21 cellular contexts compared by ENCODE assay signal in the genomic region with DNA sequence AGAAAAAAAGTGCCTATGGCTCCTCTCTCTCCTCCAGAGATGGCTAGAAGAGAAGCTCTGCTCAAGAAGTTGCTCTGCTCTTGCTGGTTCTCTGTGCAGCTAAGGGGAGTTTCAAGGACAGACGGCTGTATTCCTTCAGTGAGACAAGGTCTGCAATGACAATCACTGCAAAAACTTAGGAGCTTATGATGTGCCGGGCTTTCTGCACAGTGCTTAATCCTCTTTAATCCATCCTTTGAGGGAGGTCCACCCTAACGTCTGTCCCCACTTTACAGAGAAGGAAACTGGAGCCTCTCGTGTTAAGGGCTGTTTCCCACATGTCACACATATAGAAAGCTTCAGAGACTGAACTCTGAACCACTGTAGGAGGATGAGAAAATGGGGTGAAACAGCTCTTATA.
A peak's percentile ranks its signal among the peaks of the same experiment; 100 is the strongest.
DNase-seq lines count a peak whose midpoint lies in the region; ATAC-seq and TF ChIP-seq lines count a peak whose summit lies in the region.
"Had no signal": no experiment of that assay in that cellular context is flagged by ENCODE, and none has a peak within 500 bp of the region (broad histone marks: within the 10 kb centered on the region; RNA-seq: fewer than 3 reads in every experiment).

No MANE protein-coding gene starts in this region.

- H3K36me3 Mint-ChIP-seq in T-helper 17 cell (ENCODE audit: low read depth) = no peaks in the 10 kb centered on the region
- H3K36me3 Mint-ChIP-seq: CD4-positive, CD25-positive, alpha-beta regulatory T cell; CD8-positive, alpha-beta memory T cell had no signal

- H3K4me3 ChIP-seq in WERI-Rb-1 (ENCODE audit: low read depth, low read length) = peak overlapping the region; percentile 16; the same call in 1 of the 2 replicates

- peak; percentile 94 for DNase-seq in NCI-H524 treated with DMSO at 0.1 percent for 48 hours (lab: John Stamatoyannopoulos, UW)
- DNase-seq in WERI-Rb-1 = peak; percentile 75
- DNase-seq in islet precursor cell = peak; percentile 36
- no peak for DNase-seq in T-helper 17 cell
- DNase-seq in Kasumi-1 (lab: John Stamatoyannopoulos, UW) = no peak
- DNase-seq: ACHN; BE2C; C1 segment of cervical spinal cord; CD4-positive, CD25-positive, alpha-beta regulatory T cell; CD8-positive, alpha-beta memory T cell; COR-L47; DMS153; DMS79; GDM1; GOT3; H7; HFFc6; IMR-90 had no signal

- peaks cover 39% of the 10 kb centered on the region for H3K9me3 ChIP-seq in WERI-Rb-1 (ENCODE audit: severe bottlenecking)
- no peaks in the 10 kb centered on the region for H3K9me3 ChIP-seq in T-helper 17 cell (ENCODE audit: control insufficient read depth, low read length, poor library complexity, severe bottlenecking)
- H3K9me3 ChIP-seq: BE2C had no signal

- no peaks in the 10 kb centered on the region for H3K27me3 ChIP-seq in WERI-Rb-1 (ENCODE audit: insufficient read depth, low read depth, severe bottlenecking)
- H3K27me3 ChIP-seq: BE2C had no signal

- peak overlapping the region; percentile 65 for H3K27ac ChIP-seq in WERI-Rb-1

- peaks cover 34% of the 10 kb centered on the region for H3K27me3 Mint-ChIP-seq in T-helper 17 cell
- H3K27me3 Mint-ChIP-seq: CD4-positive, CD25-positive, alpha-beta regulatory T cell had no signal

- no peak overlapping the region for H3K4me3 Mint-ChIP-seq in T-helper 17 cell
- H3K4me3 Mint-ChIP-seq: CD4-positive, CD25-positive, alpha-beta regulatory T cell; CD8-positive, alpha-beta memory T cell; HFFc6 had no signal

- H3K4me1 Mint-ChIP-seq in T-helper 17 cell = no peaks in the 10 kb centered on the region
- H3K4me1 Mint-ChIP-seq: CD4-positive, CD25-positive, alpha-beta regulatory T cell; CD8-positive, alpha-beta memory T cell had no signal

- H3K36me3 ChIP-seq in WERI-Rb-1 = no peaks in the 10 kb centered on the region
- H3K36me3 ChIP-seq: BE2C had no signal

- ATAC-seq in GM21423 (IDR thresholded peaks at IDR 0.05; ENCODE audit: unreplicated experiment) (no peak), T-helper 17 cell (no peak)
- ATAC-seq in activated CD4-positive, CD25-positive, alpha-beta regulatory T cell treated with anti-CD3 and anti-CD28 coated beads, Interleukin-2, amount 50 U/mL, for 24 hours = no peak
- ATAC-seq: HCT116 had no signal

- H3K27ac Mint-ChIP-seq in T-helper 17 cell = no peak overlapping the region
- H3K27ac Mint-ChIP-seq: CD4-positive, CD25-positive, alpha-beta regulatory T cell; CD8-positive, alpha-beta memory T cell; HFFc6 had no signal

- TF ChIP-seq CTCF in WERI-Rb-1 (IDR thresholded peaks at IDR 0.05; ENCODE audit: low read depth, low read length) = no peak

Comparison
In these comparisons a context has a peak if more than half of its experiments do, and no peak if none do; other contexts are left out.
1. DNase-seq: peak in NCI-H524 treated with DMSO at 0.1 percent for 48 hours (single experiment), WERI-Rb-1 (single experiment) and islet precursor cell (single experiment); none in T-helper 17 cell (0 of 3) and Kasumi-1 (0 of 2).